8 cellular contexts compared by ENCODE assay signal in genomic region chr14:88386395-88386794, GRCh38. TPM values are rescaled to one million over a fixed set of nuclear protein-coding genes. Genes with fewer than 3 reads are reported as not detected.
DNase-seq lines count a peak whose midpoint lies in the region; ATAC-seq and TF ChIP-seq lines count a peak whose summit lies in the region.

No MANE protein-coding gene starts in this region.

- H3K36me3 Mint-ChIP-seq in activated naive CD8-positive, alpha-beta T cell treated with anti-CD3 and anti-CD28 coated beads, Interleukin-2, amount 50 U/mL, for 24 hours (ENCODE audit: low read depth) = no peaks in the 10 kb centered on the region
- H3K36me3 Mint-ChIP-seq in type B pancreatic cell = no peaks in the 10 kb centered on the region

- peaks cover 12% of the 10 kb centered on the region for H3K4me1 ChIP-seq in cardiac muscle cell (ENCODE audit: low read depth)
- peaks cover 0 to 12% of the 10 kb centered on the region in 2 donors for H3K4me1 ChIP-seq in right atrium auricular region
- peaks cover 0 to 16% (median 10%) of the 10 kb centered on the region in 4 donors for H3K4me1 ChIP-seq in liver (ENCODE audit: control insufficient read depth in 4 of 4, insufficient read depth in 4 of 4, low read length in 3 of 4)

- no peaks in the 10 kb centered on the region for H3K9me3 Mint-ChIP-seq in activated naive CD8-positive, alpha-beta T cell treated with anti-CD3 and anti-CD28 coated beads, Interleukin-2, amount 50 U/mL, for 24 hours
- H3K9me3 Mint-ChIP-seq in type B pancreatic cell = no peaks in the 10 kb centered on the region

- TF ChIP-seq CTCF in cardiac muscle cell (IDR thresholded peaks at IDR 0.05; ENCODE audit: low read depth, low read length) = no peak
- no peak for TF ChIP-seq CTCF in right atrium auricular region (IDR thresholded peaks at IDR 0.05)
- no peak for TF ChIP-seq CTCF in liver (IDR thresholded peaks at IDR 0.05; ENCODE audit: low read depth, low read length, missing input control)
- no peak for TF ChIP-seq CTCF in type B pancreatic cell (conservative IDR thresholded peaks at IDR 0.05)
- no peak for TF ChIP-seq CTCF in RWPE1 (conservative IDR thresholded peaks at IDR 0.05; ENCODE audit: low read depth)

- POLR2A ChIA-PET in RWPE1 (lab: Yijun Ruan, JAX; ENCODE audit: low non-redundant PET) = no interaction called here

- no peaks in the 10 kb centered on the region for H3K27me3 Mint-ChIP-seq in activated naive CD8-positive, alpha-beta T cell treated with anti-CD3 and anti-CD28 coated beads, Interleukin-2, amount 50 U/mL, for 24 hours
- H3K27me3 Mint-ChIP-seq in type B pancreatic cell = peaks cover 26% of the 10 kb centered on the region

- no peaks in the 10 kb centered on the region for H3K9me3 ChIP-seq in cardiac muscle cell (ENCODE audit: low read depth)
- no peaks in the 10 kb centered on the region for H3K9me3 ChIP-seq in right atrium auricular region
- H3K9me3 ChIP-seq in liver (ENCODE audit: control insufficient read depth in 4 of 4, low read length in 3 of 4) = no peaks in the 10 kb centered on the region

- CTCF ChIA-PET in RWPE1 (lab: Yijun Ruan, JAX) = interaction anchor here (2.2 kb wide), 1 partner anchor 197 kb away, joined by 10 read pairs; no protein-coding TSS in a partner anchor

- peak overlapping the region in 1 of 2 donors; percentile 29 for H3K9ac ChIP-seq in liver (ENCODE audit: low read depth in 1 of 2, low read length in 2 of 2)

- peak overlapping the region; percentile 97 for H3K4me3 Mint-ChIP-seq in activated naive CD8-positive, alpha-beta T cell treated with anti-CD3 and anti-CD28 coated beads, Interleukin-2, amount 50 U/mL, for 24 hours
- H3K4me3 Mint-ChIP-seq in type B pancreatic cell = peak overlapping the region; percentile 97

- no peak for ATAC-seq in activated naive CD8-positive, alpha-beta T cell treated with anti-CD3 and anti-CD28 coated beads, Interleukin-2, amount 50 U/mL, for 24 hours
- ATAC-seq in HG03139 (IDR thresholded peaks at IDR 0.05; ENCODE audit: unreplicated experiment) = no peak

- H3K27ac ChIP-seq in cardiac muscle cell (peak overlapping the region; percentile 65), right atrium auricular region (no peak overlapping the region), liver (ENCODE audit: low read depth in 1 of 2, low read length in 2 of 2) (no peak overlapping the region), RWPE1 (no peak overlapping the region)

- no peak for DNase-seq in cardiac muscle cell (ENCODE audit: low read depth in 1 of 2, low spot score in 1 of 2)
- no peak for DNase-seq in right atrium auricular region (ENCODE audit: low spot score)
- no peak for DNase-seq in activated naive CD8-positive, alpha-beta T cell treated with anti-CD3 and anti-CD28 coated beads, Interleukin-2, amount 50 U/mL, for 24 hours
- no peak for DNase-seq in type B pancreatic cell (ENCODE audit: extremely low spot score, unreplicated experiment)
- DNase-seq in SKM-1 treated with dmso at 0.1 percent for 144 hours (lab: John Stamatoyannopoulos, UW; ENCODE audit: unreplicated experiment) = no peak
- no peak for DNase-seq in RWPE1 (ENCODE audit: low spot score)

- H3K4me3 ChIP-seq in cardiac muscle cell = peak overlapping the region; percentile 64
- peak overlapping the region in 1 of 2 donors; percentile 76 for H3K4me3 ChIP-seq in right atrium auricular region
- H3K4me3 ChIP-seq in liver (ENCODE audit: low read depth in 1 of 3, low read length in 3 of 3) = peak overlapping the region in 2 of 3 donors; percentile 92 to 100

- WGBS in liver = 62% methylated on average over 6 of the region's 6 CpGs

- no peak overlapping the region for H3K27ac Mint-ChIP-seq in activated naive CD8-positive, alpha-beta T cell treated with anti-CD3 and anti-CD28 coated beads, Interleukin-2, amount 50 U/mL, for 24 hours
- peak overlapping the region; percentile 94 for H3K27ac Mint-ChIP-seq in type B pancreatic cell

- TF ChIP-seq RAD21 in liver (IDR thresholded peaks at IDR 0.05) = no peak

- peaks cover 3% of the 10 kb centered on the region for H3K27me3 ChIP-seq in cardiac muscle cell
- no peaks in the 10 kb centered on the region for H3K27me3 ChIP-seq in right atrium auricular region
- no peaks in the 10 kb centered on the region for H3K27me3 ChIP-seq in liver (ENCODE audit: control insufficient read depth in 4 of 4, insufficient read depth in 4 of 4, low read length in 3 of 4)

- H3K36me3 ChIP-seq in cardiac muscle cell = no peaks in the 10 kb centered on the region
- H3K36me3 ChIP-seq in right atrium auricular region = no peaks in the 10 kb centered on the region
- H3K36me3 ChIP-seq in liver (ENCODE audit: control insufficient read depth in 4 of 4, insufficient read depth in 3 of 4, low read depth in 1 of 4, low read length in 3 of 4) = no peaks in the 10 kb centered on the region

- peaks cover 18% of the 10 kb centered on the region for H3K4me1 Mint-ChIP-seq in activated naive CD8-positive, alpha-beta T cell treated with anti-CD3 and anti-CD28 coated beads, Interleukin-2, amount 50 U/mL, for 24 hours
- peaks cover 4% of the 10 kb centered on the region for H3K4me1 Mint-ChIP-seq in type B pancreatic cell (ENCODE audit: unreplicated experiment)

TF ChIP-seq in liver, 16 proteins besides CTCF, POLR2A, EP300 and RAD21:
- no peak for TF ChIP-seq FOXA1 (IDR thresholded peaks at IDR 0.05)
- TF ChIP-seq, protein P1, sequence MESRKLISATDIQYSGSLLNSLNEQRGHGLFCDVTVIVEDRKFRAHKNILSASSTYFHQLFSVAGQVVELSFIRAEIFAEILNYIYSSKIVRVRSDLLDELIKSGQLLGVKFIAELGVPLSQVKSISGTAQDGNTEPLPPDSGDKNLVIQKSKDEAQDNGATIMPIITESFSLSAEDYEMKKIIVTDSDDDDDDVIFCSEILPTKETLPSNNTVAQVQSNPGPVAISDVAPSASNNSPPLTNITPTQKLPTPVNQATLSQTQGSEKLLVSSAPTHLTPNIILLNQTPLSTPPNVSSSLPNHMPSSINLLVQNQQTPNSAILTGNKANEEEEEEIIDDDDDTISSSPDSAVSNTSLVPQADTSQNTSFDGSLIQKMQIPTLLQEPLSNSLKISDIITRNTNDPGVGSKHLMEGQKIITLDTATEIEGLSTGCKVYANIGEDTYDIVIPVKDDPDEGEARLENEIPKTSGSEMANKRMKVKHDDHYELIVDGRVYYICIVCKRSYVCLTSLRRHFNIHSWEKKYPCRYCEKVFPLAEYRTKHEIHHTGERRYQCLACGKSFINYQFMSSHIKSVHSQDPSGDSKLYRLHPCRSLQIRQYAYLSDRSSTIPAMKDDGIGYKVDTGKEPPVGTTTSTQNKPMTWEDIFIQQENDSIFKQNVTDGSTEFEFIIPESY (IDR thresholded peaks at IDR 0.05) = no peak
- TF ChIP-seq HNF4G (IDR thresholded peaks at IDR 0.05) = no peak
- TF ChIP-seq EGR1 (IDR thresholded peaks at IDR 0.05; ENCODE audit: low read depth in 2 of 2) = no peak
- no peak for TF ChIP-seq JUND (IDR thresholded peaks at IDR 0.05)
- TF ChIP-seq REST (IDR thresholded peaks at IDR 0.05) = no peak
- no peak for TF ChIP-seq HNF4A (conservative IDR thresholded peaks at IDR 0.05)
- no peak for TF ChIP-seq YY1 (IDR thresholded peaks at IDR 0.05)
- TF ChIP-seq, protein P2, sequence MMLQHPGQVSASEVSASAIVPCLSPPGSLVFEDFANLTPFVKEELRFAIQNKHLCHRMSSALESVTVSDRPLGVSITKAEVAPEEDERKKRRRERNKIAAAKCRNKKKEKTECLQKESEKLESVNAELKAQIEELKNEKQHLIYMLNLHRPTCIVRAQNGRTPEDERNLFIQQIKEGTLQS (IDR thresholded peaks at IDR 0.05) = no peak

RNA-seq across cellular contexts. Expression of gene SPATA7, which starts 0.9 kb away (rescaled TPM):
- 25.6 and 38.5 TPM in 2 replicates for total RNA-seq in cardiac muscle cell
- polyA plus RNA-seq in cardiac muscle cell = 19.1 and 23.2 TPM in 2 replicates
- total RNA-seq in right atrium auricular region = 10 to 100 TPM; 22.7 to 23.9 TPM
- total RNA-seq in liver = 1 to 10 TPM; 4.5 to 5.0 TPM
- 1 to 10 TPM; 2.9 to 4.3 TPM for polyA plus RNA-seq in liver
- total RNA-seq in type B pancreatic cell (ENCODE audit: low replicate concordance) = 13.5 and 16.2 TPM in 2 replicates
